ENCODE assay signal across 8 cellular contexts in genomic region chr20:8043687-8044278, GRCh38. TPM values are rescaled to one million over a fixed set of nuclear protein-coding genes. Genes with fewer than 3 reads are reported as not detected.
DNase-seq lines count a peak whose midpoint lies in the region; ATAC-seq, FAIRE-seq and TF ChIP-seq lines count a peak whose summit lies in the region.

No MANE protein-coding gene starts in this region.

- peak; percentile 64 for DNase-seq in NCI-H1436 (lab: John Stamatoyannopoulos, UW)
- no peak for DNase-seq in NCI-H1436 treated with DMSO at 0.1 percent for 48 hours (lab: John Stamatoyannopoulos, UW)
- peak; percentile 47 to 81 for DNase-seq in NCI-H526 (lab: John Stamatoyannopoulos, UW)
- peak; percentile 27 to 45 (median 40) for DNase-seq in K562 (ENCODE audit: extremely low read depth in 1 of 4, low spot score in 3 of 4)
- DNase-seq in iPS-NIHi11 (ENCODE audit: low spot score): peak; percentile 75
- peak; percentile 11 to 26 for DNase-seq in stimulated activated naive CD8-positive, alpha-beta T cell treated with anti-CD3 and anti-CD28 coated beads, Interleukin-15, amount 100 ng/mL, for 72 hours

- H3K4me1 ChIP-seq in K562 (replicated peaks in 1 of 2; ENCODE audit: control insufficient read depth in 2 of 2, insufficient read depth in 2 of 2, low read length in 2 of 2): no peaks in the 10 kb centered on the region

- CTCF ChIA-PET in K562 (lab: Yijun Ruan, JAX; ENCODE audit: low intra/inter-chr PET ratio): interaction anchor here (0.7 to 1.0 kb wide), 4 partner anchors 88 to 678 kb away, joined by 4 to 8 read pairs (median 4); no protein-coding TSS in a partner anchor

- POLR2A ChIA-PET in K562 (lab: Yijun Ruan, JAX): no interaction called here

- H4K20me1 ChIP-seq in K562 (replicated peaks; ENCODE audit: control insufficient read depth, insufficient read depth, low read length): no peaks in the 10 kb centered on the region

- no peaks in the 10 kb centered on the region for H3K4me1 Mint-ChIP-seq in stimulated activated naive CD8-positive, alpha-beta T cell treated with anti-CD3 and anti-CD28 coated beads, Interleukin-15, amount 100 ng/mL, for 72 hours

- TF ChIP-seq POLR2A in K562 (conservative IDR thresholded peaks at IDR 0.05): no peak

- no peaks in the 10 kb centered on the region for H3K9me3 ChIP-seq in K562 (replicated peaks; ENCODE audit: control insufficient read depth, insufficient read depth, low read depth, low read length)

- H3K9me3 Mint-ChIP-seq in stimulated activated naive CD8-positive, alpha-beta T cell treated with anti-CD3 and anti-CD28 coated beads, Interleukin-15, amount 100 ng/mL, for 72 hours: no peaks in the 10 kb centered on the region

- H3K27me3 ChIP-seq in K562 (ENCODE audit: control insufficient read depth in 2 of 2, insufficient read depth in 2 of 2, low read length in 2 of 2): no peaks in the 10 kb centered on the region

- no peaks in the 10 kb centered on the region for H3K9me1 ChIP-seq in K562 (ENCODE audit: control insufficient read depth, insufficient read depth, low read length)

- peak; percentile 59 for FAIRE-seq in K562 (lab: Jason Lieb, UNC)

- no peak overlapping the region for H3K4me3 Mint-ChIP-seq in stimulated activated naive CD8-positive, alpha-beta T cell treated with anti-CD3 and anti-CD28 coated beads, Interleukin-15, amount 100 ng/mL, for 72 hours

- no peak for TF ChIP-seq EP300 in K562 (IDR thresholded peaks at IDR 0.05; ENCODE audit: low read length)

- ATAC-seq in GM21367 (IDR thresholded peaks at IDR 0.05; ENCODE audit: unreplicated experiment): peak; percentile 88
- peak; percentile 87 for ATAC-seq in HG03565 (IDR thresholded peaks at IDR 0.05; ENCODE audit: unreplicated experiment)
- ATAC-seq in K562: peak; percentile 78
- ATAC-seq in stimulated activated naive CD8-positive, alpha-beta T cell treated with anti-CD3 and anti-CD28 coated beads, Interleukin-15, amount 100 ng/mL, for 72 hours: peak; percentile 70

- no peak overlapping the region for H2AFZ ChIP-seq in K562 (ENCODE audit: low read depth, low read length)

- peak; percentile 52 to 65 for TF ChIP-seq RAD21 in K562 (CRISPR knock-in tag; conservative IDR thresholded peaks at IDR 0.05 in 1 of 2, IDR thresholded peaks at IDR 0.05 in 1 of 2)

- H3K4me3 ChIP-seq in K562: no peak overlapping the region

- H3K4me2 ChIP-seq in K562 (ENCODE audit: insufficient read depth, low read length): no peak overlapping the region

- no TSS peak for BruUV-seq in K562 (replicated peaks; lab: Mats Ljungman, UMichigan)

- 24% methylated on average over 13 of the region's 13 CpGs for WGBS in K562 (ENCODE audit: insufficient coverage, low coverage, missing lambda C conversion rate)

- no peaks in the 10 kb centered on the region for H3K79me2 ChIP-seq in K562 (ENCODE audit: control insufficient read depth, insufficient read depth, low read length)

- no peak overlapping the region for H3K27ac Mint-ChIP-seq in stimulated activated naive CD8-positive, alpha-beta T cell treated with anti-CD3 and anti-CD28 coated beads, Interleukin-15, amount 100 ng/mL, for 72 hours

- intact Hi-C loops in K562 (cut with micrococcal nuclease): loop anchor here (5.0 to 10.0 kb wide), 3 partner anchors 261 to 679 kb away; no protein-coding TSS in a partner anchor

- peak; percentile 16 to 59 (median 28); a peak in 3 of 6 replicates for TF ChIP-seq CTCF in K562 (IDR thresholded peaks at IDR 0.05 in 2 of 3, conservative IDR thresholded peaks at IDR 0.05 in 1 of 3; ENCODE audit: insufficient read depth in 2 of 3, low read depth in 1 of 3, low read length in 3 of 3)

- in situ Hi-C loops in K562 (cut with MboI): loop anchor here (25.0 kb wide), 2 partner anchors 344 to 669 kb away; no protein-coding TSS in a partner anchor

- peaks cover 8% of the 10 kb centered on the region for H3K27me3 Mint-ChIP-seq in stimulated activated naive CD8-positive, alpha-beta T cell treated with anti-CD3 and anti-CD28 coated beads, Interleukin-15, amount 100 ng/mL, for 72 hours

- H3K27ac ChIP-seq in K562 (ENCODE audit: extremely low read depth, low read depth, low read length): no peak overlapping the region

- H3K9ac ChIP-seq in K562 (ENCODE audit: insufficient read depth in 1 of 2, low read depth in 2 of 2, low read length in 2 of 2): no peak overlapping the region

- H3K36me3 ChIP-seq in K562 (ENCODE audit: control insufficient read depth, insufficient read depth, low read length): no peaks in the 10 kb centered on the region

TF ChIP-seq in K562, 482 proteins besides CTCF, POLR2A, EP300 and RAD21:
- TF ChIP-seq DEAF1 (CRISPR knock-in tag; IDR thresholded peaks at IDR 0.05) (0 out of 2 replicates have a peak, but pooled peaks have one; percentile 38), ZNF512 (tag; IDR thresholded peaks at IDR 0.05) (no peak)

RNA-seq across cellular contexts. Expression of gene TMX4, which starts 24.2 kb away (rescaled TPM):
- 4.8 and 8.6 TPM in 2 replicates for total RNA-seq in K562 (2011; cell fraction: chromatin; rRNA removed; ENCODE audit: low replicate concordance)
- 4.8 and 6.4 TPM in 2 replicates for total RNA-seq in K562 (2011; cell fraction: nucleolus; rRNA removed)
- 11.5 and 19.7 TPM in 2 replicates for total RNA-seq in K562 (2011; cell fraction: nucleoplasm; rRNA removed)
- total RNA-seq in K562 (2014; rRNA removed): 9.9 and 12.1 TPM in 2 replicates
- 13.9 and 16.1 TPM in 2 replicates for total RNA-seq in K562 (2014; rRNA removed; fragmentation: Illumina TruSeq; extraction: Trizol)
- 13.6 and 14.9 TPM in 2 replicates for total RNA-seq in K562 (2015; rRNA removed; fragmentation: Illumina TruSeq; extraction: Trizol)
- 19.3 and 22.3 TPM in 2 replicates for total RNA-seq in K562 (2021)
- polyA plus RNA-seq in K562 (2011; rRNA removed): 8.8 and 10.8 TPM in 2 replicates
- 4.6 and 6.6 TPM in 2 replicates for polyA plus RNA-seq in K562 (2011; cell fraction: cytosol; rRNA removed)
- 1.5 and 2.3 TPM in 2 replicates for polyA plus RNA-seq in K562 (2011; cell fraction: nucleus; rRNA removed)
- polyA plus RNA-seq in K562 (2012): 7.7 and 13.3 TPM in 2 replicates
- polyA plus RNA-seq in K562 (2014; fragmentation: Illumina TruSeq; extraction: Trizol): 11.8 and 12.4 TPM in 2 replicates
- 1 to 10 TPM; 4.4 to 4.9 TPM for polyA plus RNA-seq in K562 (2014; fragmentation: Nextera tagmentation; extraction: Ambion mirVana)
- 8.5 and 9.1 TPM in 2 replicates for polyA plus RNA-seq in K562 (2014; rRNA removed)
- 15.9 and 21.1 TPM in 2 replicates for polyA minus RNA-seq in K562 (2011; rRNA and poly(A)+ RNA removed)
- polyA minus RNA-seq in K562 (2011; cell fraction: cytosol; rRNA and poly(A)+ RNA removed): 8.7 and 9.5 TPM in 2 replicates
- polyA minus RNA-seq in K562 (2011; cell fraction: nucleus; rRNA and poly(A)+ RNA removed): 1.8 and 3.7 TPM in 2 replicates
